In the genomic region with DNA sequence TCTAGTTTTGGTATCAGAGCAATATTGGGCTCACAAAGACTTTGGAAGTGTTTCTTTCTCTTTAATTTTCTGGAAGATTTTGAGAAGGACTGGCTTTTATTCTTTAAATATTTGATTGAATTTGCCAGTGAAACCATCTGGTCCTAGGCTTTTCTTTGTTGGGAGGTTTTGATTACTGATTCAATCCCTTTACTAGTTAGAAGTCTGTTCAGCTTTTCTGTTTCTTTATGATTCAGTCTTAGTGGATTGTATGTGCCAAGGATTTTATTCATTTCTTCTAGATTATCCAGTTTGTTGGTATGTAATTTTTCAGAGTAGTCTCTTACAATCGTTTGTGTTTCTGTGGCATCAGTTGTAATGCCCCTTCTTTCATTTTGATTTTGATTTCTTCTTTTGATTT, we compare ENCODE assay signal across 23 cellular contexts.
"Had no signal": no experiment of that assay in that cellular context is flagged by ENCODE, and none has a peak within 500 bp of the region (broad histone marks: within the 10 kb centered on the region; RNA-seq: fewer than 3 reads in every experiment).

No MANE protein-coding gene starts in this region.

- H3K9me3 ChIP-seq: lower lobe of right lung, mucosa of descending colon had no signal

- H3K4me1 Mint-ChIP-seq: immature natural killer cell, mesothelial cell of epicardium had no signal

- H2AFZ ChIP-seq: hepatocyte had no signal

- ATAC-seq: foreskin keratinocyte, gastroesophageal sphincter, heart left ventricle, left colon, left lobe of liver, lower lobe of right lung, mucosa of descending colon had no signal

- H3K4me3 Mint-ChIP-seq: immature natural killer cell, mesothelial cell of epicardium had no signal

- H3K36me3 ChIP-seq: esophagus muscularis mucosa, gastroesophageal sphincter, heart left ventricle, left ventricle myocardium inferior, lower lobe of right lung had no signal

- H3K4me1 ChIP-seq: esophagus muscularis mucosa, foreskin keratinocyte, gastroesophageal sphincter, heart left ventricle, left ventricle myocardium inferior, lower lobe of right lung had no signal

- FAIRE-seq: endothelial cell of umbilical vein had no signal

- H3K4me2 ChIP-seq: hepatocyte had no signal

- H3K36me3 Mint-ChIP-seq: immature natural killer cell had no signal

- DNase-seq: dermis blood vessel endothelial cell; dorsolateral prefrontal cortex; effector CD4-positive, alpha-beta T cell; effector memory CD4-positive, alpha-beta T cell; foreskin keratinocyte; heart left ventricle; hypothalamus; immature natural killer cell; islet precursor cell; kidney; kidney glomerular epithelial cell; left colon; left ventricle myocardium inferior; lower lobe of right lung; mesenchymal stem cell; mucosa of descending colon had no signal

- H3K27ac ChIP-seq: coronary artery, dorsolateral prefrontal cortex, esophagus muscularis mucosa, foreskin keratinocyte, gastroesophageal sphincter, heart left ventricle, hepatocyte, left ventricle myocardium inferior, lower lobe of right lung had no signal

- H3K27me3 ChIP-seq: dorsolateral prefrontal cortex, esophagus muscularis mucosa, foreskin keratinocyte, gastroesophageal sphincter, heart left ventricle, hepatocyte had no signal

- H3K27ac Mint-ChIP-seq: immature natural killer cell, mesothelial cell of epicardium had no signal

- H3K79me2 ChIP-seq: hepatocyte had no signal

- H3K4me3 ChIP-seq: coronary artery, dorsolateral prefrontal cortex, esophagus muscularis mucosa, gastroesophageal sphincter, heart left ventricle, hepatocyte, left ventricle myocardium inferior, lower lobe of right lung, mucosa of descending colon had no signal
